7 cellular contexts compared by ENCODE assay signal in genomic region chr2:127770534-127770933, GRCh38. TPM values are rescaled to one million over a fixed set of nuclear protein-coding genes. Genes with fewer than 3 reads are reported as not detected.
DNase-seq lines count a peak whose midpoint lies in the region; ATAC-seq, FAIRE-seq and TF ChIP-seq lines count a peak whose summit lies in the region.
"Not testable (repeated sequence)": the region's sequence is repeated elsewhere in the genome, so short reads cannot be mapped to it uniquely, and the experiment has no call there.

No MANE protein-coding gene starts in this region.

- not testable (repeated sequence) for H3K9ac ChIP-seq in endothelial cell of umbilical vein (replicated peaks; ENCODE audit: extremely low read depth, insufficient read depth, low read length)

- H3K4me3 ChIP-seq in RWPE2 (ENCODE audit: severe bottlenecking); brain microvascular endothelial cell (ENCODE audit: low read depth, low read length); endothelial cell of umbilical vein (replicated peaks in 1 of 3; ENCODE audit: insufficient read depth in 1 of 3, low read depth in 1 of 3, low read length in 3 of 3); osteoblast (ENCODE audit: insufficient read depth, low read length): not testable (repeated sequence)

- H3K27ac Mint-ChIP-seq in Calu3 (ENCODE audit: unreplicated experiment), result peak overlapping the region; percentile 30
- H3K27ac Mint-ChIP-seq in HFFc6, result peak overlapping the region; percentile 97

- H3K4me1 ChIP-seq in RWPE2 (ENCODE audit: insufficient read depth, poor library complexity, severe bottlenecking) (peaks cover 28% of the 10 kb centered on the region), endothelial cell of umbilical vein (ENCODE audit: control insufficient read depth, extremely low read depth, insufficient read depth, low read length) (peaks cover 12% of the 10 kb centered on the region), foreskin keratinocyte (peaks cover 20% of the 10 kb centered on the region), osteoblast (ENCODE audit: insufficient read depth, low read length) (peaks cover 11% of the 10 kb centered on the region)

- TF ChIP-seq POLR2A in endothelial cell of umbilical vein (IDR thresholded peaks at IDR 0.05; ENCODE audit: low read depth, low read length), result not testable (repeated sequence)

- BruUV-seq in Calu3 (replicated peaks; lab: Mats Ljungman, UMichigan); endothelial cell of umbilical vein (replicated peaks; lab: Mats Ljungman, UMichigan): not testable (repeated sequence)

- H3K36me3 Mint-ChIP-seq in Calu3 (ENCODE audit: insufficient read depth, unreplicated experiment) (peaks cover 19% of the 10 kb centered on the region), HFFc6 (ENCODE audit: low read depth) (peaks cover 18% of the 10 kb centered on the region)

- not testable (repeated sequence) for H3K9me3 ChIP-seq in RWPE2 (ENCODE audit: severe bottlenecking); endothelial cell of umbilical vein (replicated peaks; ENCODE audit: control insufficient read depth, insufficient read depth, low read length); osteoblast (ENCODE audit: low read depth, low read length)

- not testable (repeated sequence) for H3K27me3 ChIP-seq in RWPE2 (ENCODE audit: insufficient read depth, poor library complexity, severe bottlenecking); brain microvascular endothelial cell (replicated peaks); endothelial cell of umbilical vein (ENCODE audit: control insufficient read depth in 2 of 2, insufficient read depth in 2 of 2, low read length in 2 of 2); foreskin keratinocyte; osteoblast (ENCODE audit: insufficient read depth, low read length)

- not testable (repeated sequence) for DNase-seq in Calu3; HFFc6; RWPE2 (ENCODE audit: low spot score); brain microvascular endothelial cell; endothelial cell of umbilical vein (ENCODE audit: low read depth, low spot score); foreskin keratinocyte; osteoblast (ENCODE audit: insufficient read length, low spot score, missing footprints)

- not testable (repeated sequence) for ATAC-seq in RWPE2 (ENCODE audit: low read depth); foreskin keratinocyte

- not testable (repeated sequence) for TF ChIP-seq CTCF in Calu3 (IDR thresholded peaks at IDR 0.05; ENCODE audit: unreplicated experiment); HFFc6 (IDR thresholded peaks at IDR 0.05); RWPE2 (IDR thresholded peaks at IDR 0.05; ENCODE audit: poor library complexity, severe bottlenecking); brain microvascular endothelial cell (IDR thresholded peaks at IDR 0.05; ENCODE audit: low read depth, low read length, missing control alignments); endothelial cell of umbilical vein (IDR thresholded peaks at IDR 0.05; ENCODE audit: extremely low read depth in 1 of 2, insufficient read depth in 1 of 2, low read depth in 1 of 2, low read length in 2 of 2); foreskin keratinocyte (conservative IDR thresholded peaks at IDR 0.05); osteoblast (IDR thresholded peaks at IDR 0.05; ENCODE audit: extremely low read depth, low read depth, low read length)

- H3K4me3 Mint-ChIP-seq in Calu3 (ENCODE audit: low read depth, unreplicated experiment), result not testable (repeated sequence)
- peak overlapping the region; percentile 26; the same call in 1 of the 2 replicates for H3K4me3 Mint-ChIP-seq in HFFc6

- H3K4me1 Mint-ChIP-seq in Calu3 (ENCODE audit: low read depth, unreplicated experiment), result peaks cover 15% of the 10 kb centered on the region
- H3K4me1 Mint-ChIP-seq in HFFc6 (ENCODE audit: low read depth), result peaks cover 34% of the 10 kb centered on the region

- H3K4me2 ChIP-seq in endothelial cell of umbilical vein (ENCODE audit: insufficient read depth, low read length), result peak overlapping the region; percentile 28
- peak overlapping the region; percentile 47 for H3K4me2 ChIP-seq in osteoblast (ENCODE audit: insufficient read depth, low read length)

- not testable (repeated sequence) for H4K20me1 ChIP-seq in endothelial cell of umbilical vein (replicated peaks; ENCODE audit: control insufficient read depth, extremely low read depth, insufficient read depth, low read length); osteoblast (ENCODE audit: insufficient read depth, low read length)

- FAIRE-seq in endothelial cell of umbilical vein (lab: Jason Lieb, UNC), result not testable (repeated sequence)

- H3K79me2 ChIP-seq in endothelial cell of umbilical vein (ENCODE audit: control insufficient read depth, insufficient read depth, low read length) (peaks cover 46% of the 10 kb centered on the region), osteoblast (ENCODE audit: insufficient read depth, low read length) (peaks cover 65% of the 10 kb centered on the region)

- not testable (repeated sequence) for H2AFZ ChIP-seq in endothelial cell of umbilical vein (ENCODE audit: low read depth, low read length); osteoblast (ENCODE audit: low read length)

- in situ Hi-C loops in brain microvascular endothelial cell (cut with HindIII; ENCODE audit: low pct_ligation_motif_present, low sequenced_read_pairs), result not testable (repeated sequence)

- H3K9me3 Mint-ChIP-seq in Calu3 (ENCODE audit: low read depth, unreplicated experiment); HFFc6: not testable (repeated sequence)

- H3K9me1 ChIP-seq in endothelial cell of umbilical vein (replicated peaks; ENCODE audit: control insufficient read depth, extremely low read depth, insufficient read depth, low read length), result not testable (repeated sequence)

- POLR2A ChIA-PET in endothelial cell of umbilical vein (lab: Charles Lee), result not testable (repeated sequence)

- dilution Hi-C loops in endothelial cell of umbilical vein (cut with MboI; ENCODE audit: extremely low pct_ligation_motif_present, low sequenced_read_pairs), result not testable (repeated sequence)

- CTCF ChIA-PET in Calu3 (lab: Charles Lee), result not testable (repeated sequence)
- CTCF ChIA-PET in endothelial cell of umbilical vein (lab: Charles Lee), result interaction anchor here (1.0 kb wide), 1 partner anchor 10 kb away, joined by 4 read pairs; no protein-coding TSS in a partner anchor

- H3K27ac ChIP-seq in RWPE2 (ENCODE audit: poor library complexity, severe bottlenecking) (peak overlapping the region; percentile 86), brain microvascular endothelial cell (peak overlapping the region; percentile 73), endothelial cell of umbilical vein (ENCODE audit: insufficient read depth, low read depth, low read length) (peak overlapping the region; percentile 80), foreskin keratinocyte (peak overlapping the region; percentile 73), osteoblast (ENCODE audit: low read depth, low read length) (peak overlapping the region; percentile 91)

- H3K36me3 ChIP-seq in RWPE2 (ENCODE audit: low read depth) (peaks cover 58% of the 10 kb centered on the region), brain microvascular endothelial cell (replicated peaks) (peaks cover 14% of the 10 kb centered on the region), osteoblast (ENCODE audit: insufficient read depth, low read length) (peaks cover 24% of the 10 kb centered on the region)
- H3K36me3 ChIP-seq in endothelial cell of umbilical vein (ENCODE audit: control insufficient read depth in 2 of 2, extremely low read depth in 1 of 2, insufficient read depth in 2 of 2, low read length in 2 of 2), result not testable (repeated sequence)

- intact Hi-C loops in Calu3 (cut with micrococcal nuclease; ENCODE audit: unreplicated experiment); endothelial cell of umbilical vein (cut with micrococcal nuclease): not testable (repeated sequence)

- H3K27me3 Mint-ChIP-seq in Calu3 (ENCODE audit: unreplicated experiment); HFFc6 (ENCODE audit: insufficient read depth): not testable (repeated sequence)

RNA-seq across cellular contexts. Expression of gene WDR33, which starts 40.4 kb away (rescaled TPM):
- total RNA-seq in Calu3 (2022) (61.1 and 64.7 TPM in 2 replicates), endothelial cell of umbilical vein (52.5 and 54.7 TPM in 2 replicates), foreskin keratinocyte (29.3 and 30.2 TPM in 2 replicates), osteoblast (25.7 and 29.8 TPM in 2 replicates)
- total RNA-seq in HFFc6 (2021; fragmentation: NEBNext Ultra II Directional; extraction: Animal tissue kit (Norgen Biotek cat#: 25700)), result 10 to 100 TPM; 36.3 to 40.1 (median 39.4) TPM
- polyA plus RNA-seq in endothelial cell of umbilical vein (15.2 and 16.4 TPM in 2 replicates), foreskin keratinocyte (15.4 and 18.9 TPM in 2 replicates)
- polyA plus RNA-seq in endothelial cell of umbilical vein (2011; cell fraction: cytosol; rRNA removed), result 19.3 and 19.7 TPM in 2 replicates
- 31.6 and 42.4 TPM in 2 replicates for polyA plus RNA-seq in endothelial cell of umbilical vein (2011; cell fraction: nucleus; rRNA removed)
- 23.3 and 32.3 TPM in 2 replicates for polyA plus RNA-seq in endothelial cell of umbilical vein (2012)
- polyA minus RNA-seq in endothelial cell of umbilical vein, result 63.4 and 68.5 TPM in 2 replicates
- 16.5 TPM for polyA minus RNA-seq in endothelial cell of umbilical vein (2011; cell fraction: cytosol; rRNA and poly(A)+ RNA removed)
- 72.0 and 110 TPM in 2 replicates for polyA minus RNA-seq in endothelial cell of umbilical vein (2011; cell fraction: nucleus; rRNA and poly(A)+ RNA removed)
